1 cellular context compared by ENCODE assay signal in the genomic region with DNA sequence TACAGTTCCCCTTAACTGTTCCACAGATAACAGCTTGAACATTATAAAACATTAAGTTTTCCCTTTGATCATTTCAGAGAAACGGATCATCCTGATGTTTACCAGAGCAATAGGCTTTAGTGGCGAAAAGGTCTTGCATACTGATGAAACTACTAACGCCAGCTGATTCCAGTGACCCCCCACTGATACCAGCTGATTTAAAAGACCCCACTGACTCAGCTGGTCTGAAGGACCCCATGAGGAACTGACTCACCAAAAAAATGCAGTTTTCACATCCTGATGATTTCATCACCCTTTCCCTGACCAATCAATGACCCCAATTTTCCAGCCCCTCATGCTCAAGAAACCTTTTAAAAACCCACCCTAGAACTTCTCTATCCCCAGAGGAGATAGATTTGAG.
TF ChIP-seq lines count a peak whose summit lies in the region.

No MANE protein-coding gene starts in this region.

TF ChIP-seq in GM23338, 12 proteins besides CTCF, POLR2A, EP300 and RAD21:
- no peak for TF ChIP-seq STAT1 (IDR thresholded peaks at IDR 0.05; ENCODE audit: unreplicated experiment)
- no peak for TF ChIP-seq ZNF114 (CRISPR knock-in tag; IDR thresholded peaks at IDR 0.05)
- no peak for TF ChIP-seq JUNB (IDR thresholded peaks at IDR 0.05; ENCODE audit: unreplicated experiment)
- no peak for TF ChIP-seq ZNF331 (CRISPR knock-in tag; IDR thresholded peaks at IDR 0.05; ENCODE audit: low read depth)
TF ChIP-seq in GM23338: peak in this region for 0.
